ENCODE assay signal across 10 cellular contexts in the genomic region with DNA sequence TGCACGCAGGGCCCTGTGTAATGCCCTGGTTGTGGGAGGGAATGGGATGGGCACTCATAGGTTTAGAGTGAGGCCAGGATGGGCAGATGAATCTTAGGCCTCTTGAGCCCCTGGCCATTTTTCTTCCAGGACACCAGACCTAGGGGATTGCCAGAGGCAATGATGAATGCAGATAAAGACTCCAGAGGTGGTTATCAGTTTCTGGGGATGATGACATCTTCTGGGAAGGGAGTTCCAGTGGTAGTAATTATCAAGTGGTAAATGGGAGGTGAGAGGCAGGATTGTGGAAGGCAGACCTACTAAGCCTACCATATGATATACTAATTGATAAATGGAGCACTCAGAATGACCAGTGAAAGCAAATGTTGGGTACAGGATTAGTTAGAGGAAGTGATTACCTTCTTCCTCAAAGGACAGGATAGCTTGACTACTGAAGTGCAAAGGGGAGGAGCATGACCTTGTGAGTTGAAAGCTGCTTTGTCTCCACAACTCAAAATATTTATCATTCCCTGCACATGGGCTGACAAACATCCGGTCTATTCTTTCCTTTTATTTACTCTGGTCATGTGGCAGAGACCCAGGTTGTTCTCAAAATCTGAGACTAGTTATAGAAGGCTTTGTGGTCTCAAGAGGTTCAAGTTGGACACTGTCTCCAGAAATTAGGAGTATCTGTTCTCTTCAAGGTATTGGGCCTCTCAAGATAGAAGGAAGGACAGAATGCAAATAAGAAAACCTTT. TPM values are rescaled to one million over a fixed set of nuclear protein-coding genes. Genes with fewer than 3 reads are reported as not detected.
A peak's percentile ranks its signal among the peaks of the same experiment; 100 is the strongest.
DNase-seq lines count a peak whose midpoint lies in the region; ATAC-seq and TF ChIP-seq lines count a peak whose summit lies in the region.
"Had no signal": no experiment of that assay in that cellular context is flagged by ENCODE, and none has a peak within 500 bp of the region (broad histone marks: within the 10 kb centered on the region; RNA-seq: fewer than 3 reads in every experiment).

No MANE protein-coding gene starts in this region.

- no peak for TF ChIP-seq POLR2A in upper lobe of left lung (IDR thresholded peaks at IDR 0.05)

- DNase-seq in COLO668 (lab: John Stamatoyannopoulos, UW; ENCODE audit: unreplicated experiment): peak; percentile 52
- peak; percentile 68 for DNase-seq in fibroblast of villous mesenchyme (ENCODE audit: low read depth)
- DNase-seq in NCI-H2081 treated with DMSO at 0.1 percent for 48 hours (lab: John Stamatoyannopoulos, UW): no peak
- DNase-seq in upper lobe of left lung: no peak
- no peak for DNase-seq in cerebellum (ENCODE audit: low spot score)
- DNase-seq: DMS79 treated with DMSO at 0.1 percent for 48 hours, retina had no signal

- H3K4me3 ChIP-seq in OCI-LY3 (ENCODE audit: low read length) (peak overlapping the region; percentile 40), fibroblast of villous mesenchyme (ENCODE audit: low read depth, low read length) (no peak overlapping the region), upper lobe of left lung (no peak overlapping the region)

- H2AFZ ChIP-seq in OCI-LY3 (ENCODE audit: low read depth, low read length): peak overlapping the region; percentile 5; the same call in 1 of the 2 replicates

- H3K36me3 ChIP-seq in OCI-LY3 (replicated peaks; ENCODE audit: low read depth, low read length) (no peaks in the 10 kb centered on the region), upper lobe of left lung (no peaks in the 10 kb centered on the region)

- H3K9me3 ChIP-seq in OCI-LY3 (ENCODE audit: insufficient read depth, low read length): no peaks in the 10 kb centered on the region
- no peaks in the 10 kb centered on the region for H3K9me3 ChIP-seq in upper lobe of left lung

- H3K9ac ChIP-seq in OCI-LY3 (ENCODE audit: low read length): peak overlapping the region; percentile 75

- WGBS in upper lobe of left lung, 2 donors: 59 to 65% methylated on average over 2 of the region's 2 CpGs

- ATAC-seq in GM21447 (IDR thresholded peaks at IDR 0.05; ENCODE audit: unreplicated experiment) (peak; percentile 24), GM21825 (IDR thresholded peaks at IDR 0.05; ENCODE audit: unreplicated experiment) (no peak), upper lobe of left lung (ENCODE audit: low FRiP score in 2 of 2) (no peak)

- peak overlapping the region; percentile 74 for H3K4me2 ChIP-seq in OCI-LY3 (ENCODE audit: low read length)

- H3K27ac ChIP-seq in OCI-LY3 (ENCODE audit: low read length): peak overlapping the region; percentile 96
- H3K27ac ChIP-seq in upper lobe of left lung: peak overlapping the region in 1 of 4 donors; percentile 39

- peaks cover 92% of the 10 kb centered on the region for H3K4me1 ChIP-seq in OCI-LY3 (ENCODE audit: low read length)
- H3K4me1 ChIP-seq in upper lobe of left lung: peaks cover 34 to 43% (median 37%) of the 10 kb centered on the region in 4 donors

- H3K27me3 ChIP-seq in OCI-LY3 (ENCODE audit: low read depth, low read length) (no peaks in the 10 kb centered on the region), upper lobe of left lung (no peaks in the 10 kb centered on the region)

- TF ChIP-seq CTCF in OCI-LY3 (IDR thresholded peaks at IDR 0.05; ENCODE audit: low read depth, low read length) (no peak), fibroblast of villous mesenchyme (IDR thresholded peaks at IDR 0.05; ENCODE audit: insufficient read depth, low read depth, low read length) (no peak), upper lobe of left lung (IDR thresholded peaks at IDR 0.05) (no peak)

- no peak for TF ChIP-seq EP300 in upper lobe of left lung (IDR thresholded peaks at IDR 0.05)

- H4K20me1 ChIP-seq in OCI-LY3 (ENCODE audit: insufficient read depth, low read length): no peaks in the 10 kb centered on the region

- 0 out of 2 replicates have a peak, but pooled peaks cover 4% of the 10 kb centered on the region for H3K79me2 ChIP-seq in OCI-LY3 (ENCODE audit: low read length)

RNA-seq across cellular contexts. Expression of a gene that starts 10.2 kb away (rescaled TPM):
- total RNA-seq in fibroblast of villous mesenchyme: 108 and 135 TPM in 2 replicates
- total RNA-seq in upper lobe of left lung: 10 to 100 TPM in 5 of 6 donors, 1 to 10 TPM in 1; 6.7 to 34.1 (median 24.4) TPM
- 62.7 TPM for total RNA-seq in cerebellum

RNA-seq across cellular contexts. Expression of a gene that starts 37.3 kb away (rescaled TPM):
- total RNA-seq in fibroblast of villous mesenchyme (22.2 and 28.1 TPM in 2 replicates), upper lobe of left lung (10 to 100 TPM in 4 of 6 donors, 1 to 10 TPM in 2; 9.8 to 25.1 (median 14.2) TPM), cerebellum (30.4 TPM)

Comparison
In these comparisons a context has a peak if more than half of its experiments do, and no peak if none do; other contexts are left out.
1. DNase-seq: peak in COLO668 (single experiment) and fibroblast of villous mesenchyme (single experiment); none in NCI-H2081 treated with DMSO at 0.1 percent for 48 hours (single experiment), upper lobe of left lung (0 of 2) and cerebellum (single experiment).